Comparison of ENCODE assay signal across 11 cellular contexts in the genomic region with DNA sequence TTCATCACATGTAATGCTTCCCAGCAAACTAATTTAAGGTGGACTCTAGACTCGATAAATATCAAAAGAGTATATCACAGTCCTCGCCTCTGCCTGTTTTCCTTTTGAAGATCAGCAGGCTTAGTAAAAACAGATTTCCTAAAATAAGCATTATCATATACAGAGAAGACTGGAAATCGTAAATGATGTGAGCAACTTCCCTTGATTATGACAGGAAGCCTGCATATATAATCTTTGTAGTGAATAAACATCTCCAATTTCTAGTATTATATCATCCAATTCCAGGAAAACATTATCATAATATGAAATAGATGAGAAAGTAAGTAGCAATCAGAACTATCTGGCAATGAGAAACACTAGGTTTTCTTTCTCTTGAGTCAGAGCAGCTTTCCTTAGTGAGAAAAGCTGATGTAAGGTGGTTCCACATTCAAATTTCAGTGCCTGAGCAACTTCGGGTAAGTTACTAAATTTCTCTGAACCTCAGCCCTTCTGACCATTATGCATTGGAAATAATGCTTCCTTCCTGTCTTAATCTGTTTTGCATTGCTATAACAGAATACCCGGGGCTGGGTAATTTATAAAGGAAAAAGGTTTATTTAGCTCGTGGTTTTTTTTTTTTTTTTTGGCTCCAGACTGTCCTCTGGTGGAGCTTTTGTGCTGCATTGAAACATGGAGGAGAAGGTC. TPM values are rescaled to one million over a fixed set of nuclear protein-coding genes. Genes with fewer than 3 reads are reported as not detected.
DNase-seq lines count a peak whose midpoint lies in the region; ATAC-seq and TF ChIP-seq lines count a peak whose summit lies in the region.
"Had no signal": no experiment of that assay in that cellular context is flagged by ENCODE, and none has a peak within 500 bp of the region (broad histone marks: within the 10 kb centered on the region; RNA-seq: fewer than 3 reads in every experiment).

No MANE protein-coding gene starts in this region.

- H3K27ac Mint-ChIP-seq in H9, result no peak overlapping the region
- peak overlapping the region; percentile 42 for H3K27ac Mint-ChIP-seq in activated CD4-positive, alpha-beta memory T cell treated with anti-CD3 and anti-CD28 coated beads, Interleukin-2, amount 10 ng/mL, durations not matched to agents 7 days and 5 days
- H3K27ac Mint-ChIP-seq: activated naive CD8-positive, alpha-beta T cell had no signal

- no peaks in the 10 kb centered on the region for H4K20me1 ChIP-seq in H9 (ENCODE audit: control insufficient read depth, insufficient read depth, insufficient read length)

- no peak overlapping the region for H2BK5ac ChIP-seq in H9 (ENCODE audit: insufficient read length, low read length)

- no peak overlapping the region for H2BK12ac ChIP-seq in H9 (ENCODE audit: insufficient read length, low read depth, low read length)

- peaks cover 9 to 12% of the 10 kb centered on the region in 2 experiments for H3K4me1 Mint-ChIP-seq in H9
- H3K4me1 Mint-ChIP-seq in activated CD4-positive, alpha-beta memory T cell treated with anti-CD3 and anti-CD28 coated beads, Interleukin-2, amount 10 ng/mL, durations not matched to agents 7 days and 5 days, result peaks cover 20% of the 10 kb centered on the region

- no peak overlapping the region for H2BK120ac ChIP-seq in H9 (ENCODE audit: low read depth, low read length, poor library complexity, severe bottlenecking)

- ATAC-seq in HG03095 (IDR thresholded peaks at IDR 0.05; ENCODE audit: unreplicated experiment), result no peak
- no peak for ATAC-seq in HG03354 (IDR thresholded peaks at IDR 0.05; ENCODE audit: poor library complexity, severe bottlenecking, unreplicated experiment)
- no peak for ATAC-seq in HG03521 (IDR thresholded peaks at IDR 0.05; ENCODE audit: unreplicated experiment)

- H3K9ac ChIP-seq in H9 (ENCODE audit: extremely low read depth, insufficient read length, low read length), result no peak overlapping the region

- H3K4me3 ChIP-seq in BJ (ENCODE audit: low read depth, low read length) (no peak overlapping the region), kidney epithelial cell (ENCODE audit: low read depth, low read length) (no peak overlapping the region)

- H3K56ac ChIP-seq in H9 (ENCODE audit: insufficient read length, low read depth, low read length), result no peak overlapping the region

- H3K27me3 ChIP-seq in BJ (ENCODE audit: control insufficient read depth, insufficient read depth, low read length), result peaks cover 2% of the 10 kb centered on the region; the same call in 1 of the 2 replicates
- H3K27me3 ChIP-seq in H9 (ENCODE audit: insufficient read depth, low read length), result no peaks in the 10 kb centered on the region
- H3K27me3 ChIP-seq in kidney epithelial cell (ENCODE audit: control insufficient read depth, insufficient read depth, low read length), result no peaks in the 10 kb centered on the region

- H3K36me3 Mint-ChIP-seq in H9 (ENCODE audit: insufficient read depth in 1 of 3, low read depth in 3 of 3), result peaks cover 4 to 13% (median 5%) of the 10 kb centered on the region in 3 experiments; a peak in 5 of 7 replicates
- H3K36me3 Mint-ChIP-seq in activated CD4-positive, alpha-beta memory T cell treated with anti-CD3 and anti-CD28 coated beads, Interleukin-2, amount 10 ng/mL, durations not matched to agents 7 days and 5 days (ENCODE audit: low read depth), result peaks cover 27% of the 10 kb centered on the region

- peak; percentile 16; the same call in 1 of the 2 replicates for TF ChIP-seq CTCF in BJ (IDR thresholded peaks at IDR 0.05; ENCODE audit: insufficient read depth, low read depth, low read length)
- peak; percentile 56 for TF ChIP-seq CTCF in H9 (conservative IDR thresholded peaks at IDR 0.05)
- TF ChIP-seq CTCF in kidney epithelial cell (IDR thresholded peaks at IDR 0.05; ENCODE audit: insufficient read depth, low read length, poor library complexity, severe bottlenecking), result peak; percentile 9

- no peak overlapping the region for H3K4ac ChIP-seq in H9 (ENCODE audit: low read depth, low read length)

- no peak overlapping the region for H3T11ph ChIP-seq in H9 (ENCODE audit: low read length)

- no peak overlapping the region for H2AFZ ChIP-seq in H9 (ENCODE audit: low read length)

- no peaks in the 10 kb centered on the region for H3K79me2 ChIP-seq in H9 (ENCODE audit: insufficient read depth, low read length)

- H3K9me3 ChIP-seq in H9 (ENCODE audit: control insufficient read depth, low read depth, low read length), result peaks cover 5% of the 10 kb centered on the region

- H3K4me1 ChIP-seq in H9 (ENCODE audit: insufficient read depth, low read length), result peaks cover 3% of the 10 kb centered on the region; the same call in 1 of the 2 replicates

- H3K36me3 ChIP-seq in BJ (ENCODE audit: control insufficient read depth, insufficient read depth, low read length), result no peaks in the 10 kb centered on the region
- no peaks in the 10 kb centered on the region for H3K36me3 ChIP-seq in kidney epithelial cell (ENCODE audit: control insufficient read depth, insufficient read depth, low read length)

- CTCF ChIA-PET in BJ (lab: Yijun Ruan, JAX), result no interaction called here
- CTCF ChIA-PET in activated CD4-positive, alpha-beta memory T cell treated with anti-CD3 and anti-CD28 coated beads, Interleukin-2, amount 10 ng/mL, durations not matched to agents 7 days and 5 days (lab: Charles Lee), result interaction anchor here (0.6 to 1.3 kb wide), 6 partner anchors 11 to 149 kb away, joined by 3 to 25 read pairs (median 4); partner anchors contain the start of gene POU2F1

- peaks cover 13 to 20% of the 10 kb centered on the region in 2 experiments; a peak in 4 of 5 replicates for H3K9me3 Mint-ChIP-seq in H9
- H3K9me3 Mint-ChIP-seq in activated CD4-positive, alpha-beta memory T cell treated with anti-CD3 and anti-CD28 coated beads, Interleukin-2, amount 10 ng/mL, durations not matched to agents 7 days and 5 days, result peaks cover 30% of the 10 kb centered on the region

- no CpG with 5 or more reads among the region's 6 CpGs for WGBS in H9 (ENCODE audit: extremely low coverage, insufficient read length, low lambda C conversion rate)

- H4K5ac ChIP-seq in H9 (ENCODE audit: insufficient read length, low read depth, low read length), result no peak overlapping the region

- no peak overlapping the region for H2AK5ac ChIP-seq in H9 (ENCODE audit: insufficient read length, low read length)

- no peaks in the 10 kb centered on the region; the same call in 1 of the 2 replicates for H3K27me3 Mint-ChIP-seq in H9 (ENCODE audit: low read depth)
- H3K27me3 Mint-ChIP-seq in activated CD4-positive, alpha-beta memory T cell treated with anti-CD3 and anti-CD28 coated beads, Interleukin-2, amount 10 ng/mL, durations not matched to agents 7 days and 5 days, result no peaks in the 10 kb centered on the region

- no peak overlapping the region for H4K91ac ChIP-seq in H9 (ENCODE audit: insufficient read length, low read depth, low read length)

- H4K8ac ChIP-seq in H9 (replicated peaks; ENCODE audit: insufficient read length, low read depth, low read length), result no peak overlapping the region

- no peak for DNase-seq in BJ (ENCODE audit: low read depth)
- DNase-seq in H9, result no peak
- DNase-seq in activated CD4-positive, alpha-beta memory T cell treated with anti-CD3 and anti-CD28 coated beads, Interleukin-2, amount 10 ng/mL, durations not matched to agents 7 days and 5 days, result no peak
- DNase-seq in kidney epithelial cell (ENCODE audit: low read depth), result no peak
- no peak for DNase-seq in NCI-H2107 treated with DMSO at 0.1 percent for 48 hours (lab: John Stamatoyannopoulos, UW; ENCODE audit: unreplicated experiment)
- DNase-seq: NCI-H2029 had no signal

- H3K79me1 ChIP-seq in H9 (ENCODE audit: insufficient read depth, low read depth, low read length, poor library complexity, severe bottlenecking), result no peaks in the 10 kb centered on the region

- H2BK20ac ChIP-seq in H9 (ENCODE audit: low read depth, low read length, poor library complexity, severe bottlenecking), result no peak overlapping the region

- H3K23me2 ChIP-seq in H9 (ENCODE audit: insufficient read length, low read depth, low read length, poor library complexity, severe bottlenecking), result no peaks in the 10 kb centered on the region

- POLR2A ChIA-PET in BJ (lab: Charles Lee), result no interaction called here
- POLR2A ChIA-PET in activated CD4-positive, alpha-beta memory T cell treated with anti-CD3 and anti-CD28 coated beads, Interleukin-2, amount 10 ng/mL, durations not matched to agents 7 days and 5 days (lab: Charles Lee), result interaction anchor here (1.2 kb wide), 1 partner anchor 11 kb away, joined by 14 read pairs; the partner anchor contains the start of gene POU2F1

- no peak overlapping the region for H3K4me2 ChIP-seq in H9 (ENCODE audit: insufficient read depth, insufficient read length, low read length)

- no peak overlapping the region for H3K27ac ChIP-seq in H9 (ENCODE audit: insufficient read length, low read depth, low read length)
- H3K27ac ChIP-seq: VCaP had no signal

- no peak overlapping the region for H3K18ac ChIP-seq in H9 (ENCODE audit: insufficient read length, low read depth, low read length)

- no peak overlapping the region for H2BK15ac ChIP-seq in H9 (ENCODE audit: low read depth, low read length)

- H3K14ac ChIP-seq in H9 (ENCODE audit: insufficient read depth, low read length), result no peak overlapping the region

- H3K4me3 Mint-ChIP-seq in H9, result no peak overlapping the region
- H3K4me3 Mint-ChIP-seq in activated CD4-positive, alpha-beta memory T cell treated with anti-CD3 and anti-CD28 coated beads, Interleukin-2, amount 10 ng/mL, durations not matched to agents 7 days and 5 days, result peak overlapping the region; percentile 6
- H3K4me3 Mint-ChIP-seq: activated naive CD8-positive, alpha-beta T cell had no signal

- H3K23ac ChIP-seq in H9 (ENCODE audit: insufficient read length, low read depth, low read length), result no peak overlapping the region

RNA-seq across cellular contexts. Expression of gene POU2F1, which starts 12.6 kb away (rescaled TPM):
- polyA plus RNA-seq in BJ (2011; rRNA removed), result 3.9 and 4.6 TPM in 2 replicates
- polyA minus RNA-seq in BJ (2011; rRNA and poly(A)+ RNA removed), result 7.5 and 13.4 TPM in 2 replicates
- 54.8 and 62.5 TPM in 2 replicates for total RNA-seq in H9 (2021)
- 10 to 100 TPM; 17.4 to 20.4 TPM for total RNA-seq in activated CD4-positive, alpha-beta memory T cell treated with anti-CD3 and anti-CD28 coated beads, Interleukin-2, amount 10 ng/mL, durations not matched to agents 7 days and 5 days
- 8.4 and 9.8 TPM in 2 replicates for total RNA-seq in kidney epithelial cell
